Comparison of ENCODE assay signal across 8 cellular contexts in the genomic region with DNA sequence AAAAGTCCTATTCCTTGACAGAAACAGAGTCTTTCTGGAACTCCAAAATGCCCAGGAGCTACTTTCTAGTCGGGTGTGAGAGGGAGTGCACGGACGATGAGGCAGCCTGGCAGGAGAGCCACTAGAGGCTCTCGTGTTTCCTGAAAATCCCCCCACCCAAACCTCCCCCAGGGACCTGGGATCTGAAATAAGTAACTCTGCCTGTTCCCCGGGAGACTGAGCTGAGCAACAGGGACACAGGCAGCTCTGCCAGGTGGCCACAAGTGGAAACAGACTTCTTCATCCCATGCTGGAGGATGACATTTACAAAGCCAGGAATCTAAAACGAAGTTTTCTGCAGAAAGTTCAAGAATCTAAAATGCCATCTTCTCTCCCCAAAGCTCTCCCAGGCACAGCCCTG.
DNase-seq lines count a peak whose midpoint lies in the region; TF ChIP-seq lines count a peak whose summit lies in the region.

No MANE protein-coding gene starts in this region.

- no peaks in the 10 kb centered on the region for H3K36me3 ChIP-seq in SJSA1
- H3K36me3 ChIP-seq in skeletal muscle tissue (ENCODE audit: control insufficient read depth in 3 of 3, insufficient read depth in 3 of 3, low read length in 3 of 3): no peaks in the 10 kb centered on the region

- peak; percentile 8 for TF ChIP-seq CTCF in fibroblast of the aortic adventitia (IDR thresholded peaks at IDR 0.05; ENCODE audit: insufficient read depth, low read length)

- H3K4me1 ChIP-seq in SJSA1 (replicated peaks): peaks cover 60% of the 10 kb centered on the region
- H3K4me1 ChIP-seq in skeletal muscle tissue (ENCODE audit: control insufficient read depth in 3 of 3, insufficient read depth in 3 of 3, low read length in 3 of 3): peaks cover 3 to 100% (median 98%) of the 10 kb centered on the region in 3 donors

- H3K9me3 ChIP-seq in SJSA1 (replicated peaks): no peaks in the 10 kb centered on the region
- H3K9me3 ChIP-seq in skeletal muscle tissue (ENCODE audit: control insufficient read depth in 3 of 3, low read length in 3 of 3): no peaks in the 10 kb centered on the region

- H3K27ac ChIP-seq in SJSA1: peak overlapping the region; percentile 89
- H3K27ac ChIP-seq in skeletal muscle tissue (ENCODE audit: low read depth, low read length): peak overlapping the region; percentile 85

- peak in 2 of 3 experiments; percentile 11 to 24 for DNase-seq in NCI-H1417 (lab: John Stamatoyannopoulos, UW)
- no peak for DNase-seq in NCI-H1417 treated with DMSO at 0.1 percent for 48 hours (lab: John Stamatoyannopoulos, UW)
- peak in 1 of 2 experiments; percentile 41 for DNase-seq in SJSA1 (ENCODE audit: low read depth in 1 of 2, low spot score in 2 of 2)
- DNase-seq in fibroblast of the aortic adventitia (ENCODE audit: low read depth): peak; percentile 33
- DNase-seq in glomerular visceral epithelial cell (ENCODE audit: extremely low spot score): no peak
- no peak for DNase-seq in T1000 (lab: John Stamatoyannopoulos, UW)
- no peak for DNase-seq in HT-29 (ENCODE audit: low spot score)

- H3K4me3 ChIP-seq in SJSA1 (no peak overlapping the region), fibroblast of the aortic adventitia (ENCODE audit: low read depth, low read length) (no peak overlapping the region), skeletal muscle tissue (ENCODE audit: low read length in 3 of 3) (no peak overlapping the region)

- H3K27me3 ChIP-seq in SJSA1 (replicated peaks): no peaks in the 10 kb centered on the region
- H3K27me3 ChIP-seq in skeletal muscle tissue (ENCODE audit: control insufficient read depth in 3 of 3, insufficient read depth in 3 of 3, low read length in 3 of 3): no peaks in the 10 kb centered on the region

- peak overlapping the region; percentile 3 to 54 (median 25) for H3K9ac ChIP-seq in skeletal muscle tissue (ENCODE audit: low read depth in 1 of 3, low read length in 3 of 3)

Comparison
In these comparisons a context has a peak if more than half of its experiments do, and no peak if none do; other contexts are left out.
1. DNase-seq: peak in NCI-H1417 (2 of 3) and fibroblast of the aortic adventitia (single experiment); none in NCI-H1417 treated with DMSO at 0.1 percent for 48 hours (single experiment), glomerular visceral epithelial cell (single experiment), T1000 (single experiment) and HT-29 (single experiment).